Comparison of ENCODE assay signal across 8 cellular contexts in the genomic region with DNA sequence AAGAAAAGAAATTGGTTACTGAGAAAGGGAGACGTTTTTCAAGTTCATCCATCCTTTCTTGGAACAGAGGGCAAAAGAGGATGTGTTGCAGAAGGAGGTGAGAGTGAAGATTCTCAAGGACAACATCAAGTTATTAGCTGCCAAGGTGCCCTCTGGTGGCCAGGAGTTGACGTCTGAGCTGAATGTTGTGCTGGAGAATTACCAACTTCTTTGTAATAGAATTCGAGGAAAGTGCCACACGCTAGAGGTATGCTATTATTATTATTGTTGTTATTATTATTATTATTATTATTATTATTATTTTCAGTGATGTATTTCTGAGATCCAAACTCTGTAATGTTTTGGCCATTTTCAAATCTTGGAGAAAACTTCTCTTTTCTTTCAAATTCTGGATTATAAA.
DNase-seq lines count a peak whose midpoint lies in the region; ATAC-seq and TF ChIP-seq lines count a peak whose summit lies in the region.

No MANE protein-coding gene starts in this region.

- no peak overlapping the region for H3K4me3 ChIP-seq in liver (ENCODE audit: low read depth in 1 of 3, low read length in 3 of 3)

- no peaks in the 10 kb centered on the region for H3K27me3 ChIP-seq in liver (ENCODE audit: control insufficient read depth in 4 of 4, insufficient read depth in 4 of 4, low read length in 3 of 4)

- no peaks in the 10 kb centered on the region for H3K9me3 Mint-ChIP-seq in chondrocyte (ENCODE audit: low read depth)

- ATAC-seq in Right ventricle myocardium inferior (no peak), HG03060 (IDR thresholded peaks at IDR 0.05; ENCODE audit: low read depth, unreplicated experiment) (peak; percentile 85)

- no peak overlapping the region for H3K4me3 Mint-ChIP-seq in chondrocyte (ENCODE audit: unreplicated experiment)

- peaks cover 19% of the 10 kb centered on the region for H3K36me3 Mint-ChIP-seq in chondrocyte (ENCODE audit: low read depth)

- peak; percentile 90 for TF ChIP-seq CTCF in chondrocyte (IDR thresholded peaks at IDR 0.05)
- peak; percentile 67 for TF ChIP-seq CTCF in liver (IDR thresholded peaks at IDR 0.05; ENCODE audit: low read depth, low read length, missing input control)

- H3K27ac Mint-ChIP-seq in chondrocyte (ENCODE audit: unreplicated experiment), result peak overlapping the region; percentile 69

- H3K36me3 ChIP-seq in liver (ENCODE audit: control insufficient read depth in 4 of 4, insufficient read depth in 3 of 4, low read depth in 1 of 4, low read length in 3 of 4), result peaks cover 1 to 16% (median 11%) of the 10 kb centered on the region in 4 donors

- no peaks in the 10 kb centered on the region for H3K9me3 ChIP-seq in liver (ENCODE audit: control insufficient read depth in 4 of 4, low read length in 3 of 4)

- H3K27ac ChIP-seq in liver (ENCODE audit: low read depth in 1 of 2, low read length in 2 of 2), result no peak overlapping the region

- TF ChIP-seq RAD21 in liver (IDR thresholded peaks at IDR 0.05), result peak; percentile 73 to 87

- H3K4me1 ChIP-seq in liver (ENCODE audit: control insufficient read depth in 4 of 4, insufficient read depth in 4 of 4, low read length in 3 of 4), result peaks cover 0 to 6% (median 2%) of the 10 kb centered on the region in 4 donors

- H3K27me3 Mint-ChIP-seq in chondrocyte (ENCODE audit: low read depth), result no peaks in the 10 kb centered on the region

- no peak overlapping the region for H3K9ac ChIP-seq in liver (ENCODE audit: low read depth in 1 of 2, low read length in 2 of 2)

- WGBS in liver, result 4% methylated on average over 4 of the region's 4 CpGs

- H3K4me1 Mint-ChIP-seq in chondrocyte (ENCODE audit: low read depth), result peaks cover 31% of the 10 kb centered on the region

- intact Hi-C loops in Right ventricle myocardium inferior (cut with DNase I), result no loop called here
- intact Hi-C loops in cardiac septum (cut with DNase I), result loop anchor here (5.0 kb wide), 2 partner anchors 195 to 375 kb away; partner anchors contain the start of gene UTRN

- DNase-seq in Right ventricle myocardium inferior (ENCODE audit: missing footprints) (peak; percentile 83), cardiac septum (ENCODE audit: low spot score) (no peak), NCI-H2227 treated with DMSO at 0.1 percent for 48 hours (lab: John Stamatoyannopoulos, UW) (peak; percentile 15), chondrocyte (ENCODE audit: low spot score) (no peak)
- DNase-seq in activated CD4-positive, alpha-beta T cell treated with anti-CD3 and anti-CD28 coated beads for 24 hours (ENCODE audit: low read depth in 2 of 2), result peak; percentile 60 to 65
- peak; percentile 53 for DNase-seq in stimulated activated CD8-positive, alpha-beta memory T cell treated with anti-CD3 and anti-CD28 coated beads, Interleukin-12 subunit alpha, Interleukin-12 subunit beta, amount 100 ng/mL, for 1 hour (ENCODE audit: low read depth)

TF ChIP-seq in liver, 16 proteins besides CTCF, POLR2A, EP300 and RAD21:
- TF ChIP-seq YY1 (IDR thresholded peaks at IDR 0.05) (no peak), GABPA (IDR thresholded peaks at IDR 0.05 in 1 of 2, conservative IDR thresholded peaks at IDR 0.05 in 1 of 2) (no peak), TAF1 (conservative IDR thresholded peaks at IDR 0.05) (no peak), HNF4G (IDR thresholded peaks at IDR 0.05) (no peak), REST (IDR thresholded peaks at IDR 0.05) (no peak), HNF4A (conservative IDR thresholded peaks at IDR 0.05) (peak in 1 of 2 donors; percentile 14), RXRA (IDR thresholded peaks at IDR 0.05) (peak in 1 of 2 donors; percentile 37), NR2F2 (IDR thresholded peaks at IDR 0.05) (no peak), MAX (IDR thresholded peaks at IDR 0.05) (no peak), ATF3 (IDR thresholded peaks at IDR 0.05) (no peak)
- TF ChIP-seq, protein P1, sequence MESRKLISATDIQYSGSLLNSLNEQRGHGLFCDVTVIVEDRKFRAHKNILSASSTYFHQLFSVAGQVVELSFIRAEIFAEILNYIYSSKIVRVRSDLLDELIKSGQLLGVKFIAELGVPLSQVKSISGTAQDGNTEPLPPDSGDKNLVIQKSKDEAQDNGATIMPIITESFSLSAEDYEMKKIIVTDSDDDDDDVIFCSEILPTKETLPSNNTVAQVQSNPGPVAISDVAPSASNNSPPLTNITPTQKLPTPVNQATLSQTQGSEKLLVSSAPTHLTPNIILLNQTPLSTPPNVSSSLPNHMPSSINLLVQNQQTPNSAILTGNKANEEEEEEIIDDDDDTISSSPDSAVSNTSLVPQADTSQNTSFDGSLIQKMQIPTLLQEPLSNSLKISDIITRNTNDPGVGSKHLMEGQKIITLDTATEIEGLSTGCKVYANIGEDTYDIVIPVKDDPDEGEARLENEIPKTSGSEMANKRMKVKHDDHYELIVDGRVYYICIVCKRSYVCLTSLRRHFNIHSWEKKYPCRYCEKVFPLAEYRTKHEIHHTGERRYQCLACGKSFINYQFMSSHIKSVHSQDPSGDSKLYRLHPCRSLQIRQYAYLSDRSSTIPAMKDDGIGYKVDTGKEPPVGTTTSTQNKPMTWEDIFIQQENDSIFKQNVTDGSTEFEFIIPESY (IDR thresholded peaks at IDR 0.05), result no peak

Comparison
In these comparisons a context has a peak if more than half of its experiments do, and no peak if none do; other contexts are left out.
1. DNase-seq: peak in Right ventricle myocardium inferior (single experiment), NCI-H2227 treated with DMSO at 0.1 percent for 48 hours (single experiment), activated CD4-positive, alpha-beta T cell treated with anti-CD3 and anti-CD28 coated beads for 24 hours (2 of 2) and stimulated activated CD8-positive, alpha-beta memory T cell treated with anti-CD3 and anti-CD28 coated beads, Interleukin-12 subunit alpha, Interleukin-12 subunit beta, amount 100 ng/mL, for 1 hour (single experiment); none in cardiac septum (single experiment) and chondrocyte (single experiment).